8 cellular contexts compared by ENCODE assay signal in the genomic region with DNA sequence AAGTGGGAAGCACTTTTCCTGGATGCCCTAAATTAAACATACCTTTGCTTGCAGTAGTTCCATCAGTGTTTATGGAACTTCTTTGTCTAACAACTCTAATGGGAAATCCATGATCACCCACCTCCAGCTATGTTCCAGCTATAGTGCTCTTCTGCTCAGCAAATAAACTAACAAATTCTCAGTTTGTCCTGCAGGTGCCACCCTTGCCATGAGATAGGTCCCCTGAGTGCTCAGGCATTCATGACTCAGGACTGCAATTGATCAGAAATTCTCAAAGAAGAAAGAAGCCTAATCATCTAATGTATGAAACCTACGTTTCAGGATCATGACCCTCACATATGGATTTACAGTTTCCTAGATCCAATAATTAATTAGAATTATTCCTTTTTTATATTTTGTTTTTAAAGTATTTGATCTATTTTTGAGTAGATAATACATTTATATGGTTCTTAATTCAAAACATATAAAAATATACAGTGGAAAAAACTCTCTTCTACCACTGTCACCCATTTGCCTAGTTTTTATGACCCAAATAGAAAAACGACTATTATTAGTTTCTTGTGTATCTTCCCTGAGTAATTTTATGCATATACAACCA. TPM values are rescaled to one million over a fixed set of nuclear protein-coding genes. Genes with fewer than 3 reads are reported as not detected.
A peak's percentile ranks its signal among the peaks of the same experiment; 100 is the strongest.
DNase-seq lines count a peak whose midpoint lies in the region; ATAC-seq, FAIRE-seq and TF ChIP-seq lines count a peak whose summit lies in the region.

No MANE protein-coding gene starts in this region.

- no peaks in the 10 kb centered on the region for H3K27me3 ChIP-seq in Loucy (ENCODE audit: insufficient read depth, low read length, poor library complexity, severe bottlenecking)
- no peaks in the 10 kb centered on the region for H3K27me3 ChIP-seq in trophoblast cell (ENCODE audit: insufficient read depth, low read length)

- H3K14ac ChIP-seq in trophoblast cell (ENCODE audit: low read length): no peak overlapping the region

- H3K9me3 ChIP-seq in Loucy (ENCODE audit: insufficient read depth, low read depth, low read length) (no peaks in the 10 kb centered on the region), trophoblast cell (ENCODE audit: insufficient read depth, low read depth, low read length) (no peaks in the 10 kb centered on the region)

- no peaks in the 10 kb centered on the region for H3K4me1 ChIP-seq in Loucy (ENCODE audit: insufficient read depth, low read length, poor library complexity, severe bottlenecking)
- H3K4me1 ChIP-seq in trophoblast cell (ENCODE audit: control insufficient read depth in 1 of 2, insufficient read depth in 2 of 2, low read length in 2 of 2): no peaks in the 10 kb centered on the region

- H3K9me3 Mint-ChIP-seq in Calu3 (ENCODE audit: low read depth, unreplicated experiment): no peaks in the 10 kb centered on the region
- H3K9me3 Mint-ChIP-seq in activated T-helper 2 cell treated with anti-CD3 and anti-CD28 coated beads, Interferon-gamma antibody, Interleukin-2, Interleukin-4, amounts not matched to agents 10 μg/mL and 5 μg/mL and 100 μg/mL, durations not matched to agents 14 hours and 24 hours and 36 hours: no peaks in the 10 kb centered on the region

- no peak overlapping the region for H3K9ac ChIP-seq in Loucy (ENCODE audit: low read depth, low read length, poor library complexity, severe bottlenecking)
- H3K9ac ChIP-seq in trophoblast cell (ENCODE audit: low read length): no peak overlapping the region

- no peak overlapping the region for H3K4me3 ChIP-seq in Loucy (ENCODE audit: low read length, poor library complexity, severe bottlenecking)
- no peak overlapping the region for H3K4me3 ChIP-seq in trophoblast cell (ENCODE audit: low read depth, low read length)

- no peak for TF ChIP-seq CTCF in Calu3 (IDR thresholded peaks at IDR 0.05; ENCODE audit: unreplicated experiment)
- peak; percentile 63 for TF ChIP-seq CTCF in Loucy (conservative IDR thresholded peaks at IDR 0.05; ENCODE audit: low read length)

- no peak overlapping the region for H3K23ac ChIP-seq in trophoblast cell (ENCODE audit: low read length)

- DNase-seq in Calu3 (peak; percentile 56), SHP77 treated with DMSO at 0.1 percent for 48 hours (lab: John Stamatoyannopoulos, UW) (peak; percentile 67), frontal cortex (ENCODE audit: low spot score in 2 of 2) (peak; percentile 19 to 43), trophoblast cell (peak; percentile 16 to 70)
- no peak for DNase-seq in activated effector memory CD4-positive, alpha-beta T cell treated with anti-CD3 and anti-CD28 coated beads, Interleukin-2, amount 50 U/mL, for 16 hours
- DNase-seq in activated T-helper 2 cell treated with anti-CD3 and anti-CD28 coated beads, Interferon-gamma antibody, Interleukin-2, Interleukin-4, amounts not matched to agents 10 μg/mL and 5 μg/mL and 100 μg/mL, durations not matched to agents 14 hours and 24 hours and 36 hours (ENCODE audit: low spot score): no peak

- H3K79me1 ChIP-seq in trophoblast cell (ENCODE audit: low read length): no peaks in the 10 kb centered on the region

- intact Hi-C loops in Calu3 (cut with micrococcal nuclease; ENCODE audit: unreplicated experiment): loop anchor here (1.0 to 10.0 kb wide), 2 partner anchors 71 to 148 kb away; no protein-coding TSS in a partner anchor
- intact Hi-C loops in activated T-helper 2 cell treated with anti-CD3 and anti-CD28 coated beads, Interferon-gamma antibody, Interleukin-2, Interleukin-4, amounts not matched to agents 10 μg/mL and 5 μg/mL and 100 μg/mL, durations not matched to agents 14 hours and 24 hours and 36 hours (cut with micrococcal nuclease): loop anchor here (1.0 kb wide), 1 partner anchor 148 kb away; no protein-coding TSS in a partner anchor

- WGBS in trophoblast cell (ENCODE audit: extremely low coverage, insufficient coverage, insufficient read length): no CpG with 5 or more reads among the region's 2 CpGs

- H4K91ac ChIP-seq in trophoblast cell (ENCODE audit: low read depth, low read length): no peak overlapping the region

- H4K12ac ChIP-seq in trophoblast cell (ENCODE audit: low read depth, low read length): no peak overlapping the region

- H3K4me3 Mint-ChIP-seq in Calu3 (ENCODE audit: low read depth, unreplicated experiment): no peak overlapping the region
- no peak overlapping the region for H3K4me3 Mint-ChIP-seq in activated T-helper 2 cell treated with anti-CD3 and anti-CD28 coated beads, Interferon-gamma antibody, Interleukin-2, Interleukin-4, amounts not matched to agents 10 μg/mL and 5 μg/mL and 100 μg/mL, durations not matched to agents 14 hours and 24 hours and 36 hours (ENCODE audit: low read depth)

- no peaks in the 10 kb centered on the region for H3K4me1 Mint-ChIP-seq in Calu3 (ENCODE audit: low read depth, unreplicated experiment)
- H3K4me1 Mint-ChIP-seq in activated T-helper 2 cell treated with anti-CD3 and anti-CD28 coated beads, Interferon-gamma antibody, Interleukin-2, Interleukin-4, amounts not matched to agents 10 μg/mL and 5 μg/mL and 100 μg/mL, durations not matched to agents 14 hours and 24 hours and 36 hours (ENCODE audit: low read depth): no peaks in the 10 kb centered on the region

- H3K27ac ChIP-seq in trophoblast cell (ENCODE audit: low read depth, low read length): no peak overlapping the region

- H3F3A ChIP-seq in Loucy (ENCODE audit: low read depth): no peaks in the 10 kb centered on the region

- no peaks in the 10 kb centered on the region for H3K79me2 ChIP-seq in Loucy (ENCODE audit: insufficient read depth, low read length)
- H3K79me2 ChIP-seq in trophoblast cell (ENCODE audit: control insufficient read depth, insufficient read depth, low read length, poor library complexity): no peaks in the 10 kb centered on the region

- CTCF ChIA-PET in Calu3 (lab: Charles Lee): interaction anchor here (0.6 to 1.5 kb wide), 7 partner anchors 34 to 163 kb away, joined by 3 to 16 read pairs (median 3); no protein-coding TSS in a partner anchor

- no peaks in the 10 kb centered on the region for H3K36me3 Mint-ChIP-seq in Calu3 (ENCODE audit: insufficient read depth, unreplicated experiment)
- no peaks in the 10 kb centered on the region for H3K36me3 Mint-ChIP-seq in activated T-helper 2 cell treated with anti-CD3 and anti-CD28 coated beads, Interferon-gamma antibody, Interleukin-2, Interleukin-4, amounts not matched to agents 10 μg/mL and 5 μg/mL and 100 μg/mL, durations not matched to agents 14 hours and 24 hours and 36 hours (ENCODE audit: low read depth)

- H4K20me1 ChIP-seq in Loucy (ENCODE audit: insufficient read depth, low read length, poor library complexity, severe bottlenecking): no peaks in the 10 kb centered on the region

- no peak overlapping the region for H2BK120ac ChIP-seq in trophoblast cell (ENCODE audit: insufficient read depth, low read length, poor library complexity)

- peak; percentile 74 for ATAC-seq in GM19351 (IDR thresholded peaks at IDR 0.05; ENCODE audit: unreplicated experiment)

- no TSS peak for BruUV-seq in Calu3 (replicated peaks; lab: Mats Ljungman, UMichigan)

- H3K27me3 Mint-ChIP-seq in Calu3 (ENCODE audit: unreplicated experiment): peaks cover 67% of the 10 kb centered on the region
- no peaks in the 10 kb centered on the region for H3K27me3 Mint-ChIP-seq in activated T-helper 2 cell treated with anti-CD3 and anti-CD28 coated beads, Interferon-gamma antibody, Interleukin-2, Interleukin-4, amounts not matched to agents 10 μg/mL and 5 μg/mL and 100 μg/mL, durations not matched to agents 14 hours and 24 hours and 36 hours (ENCODE audit: low read depth)

- no peaks in the 10 kb centered on the region for H3K9me2 ChIP-seq in Loucy (replicated peaks; ENCODE audit: low read depth, low read length)

- no peak overlapping the region for H4K8ac ChIP-seq in trophoblast cell (ENCODE audit: low read depth, low read length)

- H2AK5ac ChIP-seq in trophoblast cell (ENCODE audit: low read length): no peak overlapping the region

- H3K36me3 ChIP-seq in Loucy (ENCODE audit: insufficient read depth, low read length) (no peaks in the 10 kb centered on the region), trophoblast cell (ENCODE audit: control insufficient read depth in 1 of 2, insufficient read depth in 2 of 2, low read length in 2 of 2) (no peaks in the 10 kb centered on the region)

- no peak overlapping the region for H3K27ac Mint-ChIP-seq in Calu3 (ENCODE audit: unreplicated experiment)
- H3K27ac Mint-ChIP-seq in activated T-helper 2 cell treated with anti-CD3 and anti-CD28 coated beads, Interferon-gamma antibody, Interleukin-2, Interleukin-4, amounts not matched to agents 10 μg/mL and 5 μg/mL and 100 μg/mL, durations not matched to agents 14 hours and 24 hours and 36 hours: no peak overlapping the region

- no peak overlapping the region for H3K18ac ChIP-seq in trophoblast cell (ENCODE audit: low read length)

- no peak overlapping the region for H3K4me2 ChIP-seq in Loucy (ENCODE audit: low read depth, low read length, poor library complexity, severe bottlenecking)
- H3K4me2 ChIP-seq in trophoblast cell (ENCODE audit: low read length): no peak overlapping the region

- FAIRE-seq in frontal cortex (lab: Jason Lieb, UNC): peak; percentile 33

- H3K4ac ChIP-seq in trophoblast cell (ENCODE audit: low read depth, low read length): no peak overlapping the region

- H2BK5ac ChIP-seq in trophoblast cell (ENCODE audit: low read depth, low read length, poor library complexity): no peak overlapping the region

- H2BK12ac ChIP-seq in trophoblast cell (ENCODE audit: low read length): no peak overlapping the region

- no peak overlapping the region for H2AFZ ChIP-seq in Loucy (ENCODE audit: low read length)
- H2AFZ ChIP-seq in trophoblast cell (ENCODE audit: insufficient read depth, low read length, poor library complexity): no peak overlapping the region

RNA-seq across cellular contexts. Expression of a gene that starts 48.7 kb away (rescaled TPM):
- total RNA-seq in Calu3 (2022) (0.73 and 1.4 TPM in 2 replicates), frontal cortex (157 TPM)
- 0.92 and 1.2 TPM in 2 replicates for polyA plus RNA-seq in trophoblast cell (2013)
- not detected in 2 replicates for total RNA-seq in activated T-helper 2 cell treated with anti-CD3 and anti-CD28 coated beads, Interferon-gamma antibody, Interleukin-2, Interleukin-4, amounts not matched to agents 10 μg/mL and 5 μg/mL and 100 μg/mL, durations not matched to agents 14 hours and 24 hours and 36 hours

Comparison
In these comparisons a context has a peak if more than half of its experiments do, and no peak if none do; other contexts are left out.
1. DNase-seq: peak in Calu3 (single experiment), SHP77 treated with DMSO at 0.1 percent for 48 hours (single experiment), frontal cortex (2 of 2) and trophoblast cell (2 of 2); none in activated effector memory CD4-positive, alpha-beta T cell treated with anti-CD3 and anti-CD28 coated beads, Interleukin-2, amount 50 U/mL, for 16 hours (single experiment) and activated T-helper 2 cell treated with anti-CD3 and anti-CD28 coated beads, Interferon-gamma antibody, Interleukin-2, Interleukin-4, amounts not matched to agents 10 μg/mL and 5 μg/mL and 100 μg/mL, durations not matched to agents 14 hours and 24 hours and 36 hours (single experiment).
2. RNA of a gene that starts 48.7 kb away (total RNA-seq): 157 TPM in frontal cortex (single experiment); 0.73 to 1.4 TPM in Calu3 and not detected in activated T-helper 2 cell treated with anti-CD3 and anti-CD28 coated beads, Interferon-gamma antibody, Interleukin-2, Interleukin-4, amounts not matched to agents 10 μg/mL and 5 μg/mL and 100 μg/mL, durations not matched to agents 14 hours and 24 hours and 36 hours; every median in the first group is over 10 times any median in the second.